In genomic region chrX:77561372-77561771, GRCh38 we compare ENCODE assay signal across 20 cellular contexts.
A peak's percentile ranks its signal among the peaks of the same experiment; 100 is the strongest.
DNase-seq lines count a peak whose midpoint lies in the region; ATAC-seq, FAIRE-seq and TF ChIP-seq lines count a peak whose summit lies in the region.
"Had no signal": no experiment of that assay in that cellular context is flagged by ENCODE, and none has a peak within 500 bp of the region (broad histone marks: within the 10 kb centered on the region; RNA-seq: fewer than 3 reads in every experiment).

No MANE protein-coding gene starts in this region.

- H3K36me3 Mint-ChIP-seq in activated naive CD4-positive, alpha-beta T cell treated with anti-CD3 and anti-CD28 coated beads for 36 hours (ENCODE audit: low read depth), result peaks cover 13% of the 10 kb centered on the region
- peaks cover 0 to 13% of the 10 kb centered on the region in 2 donors for H3K36me3 Mint-ChIP-seq in activated naive CD4-positive, alpha-beta T cell treated with anti-CD3 and anti-CD28 coated beads, Interleukin-2, amount 50 U/mL, for 72 hours

- H3K4me1 Mint-ChIP-seq in activated naive CD4-positive, alpha-beta T cell treated with anti-CD3 and anti-CD28 coated beads for 36 hours (ENCODE audit: low read depth), result peaks cover 8% of the 10 kb centered on the region
- H3K4me1 Mint-ChIP-seq: H9 had no signal

- no peak for DNase-seq in activated naive CD4-positive, alpha-beta T cell treated with anti-CD3 and anti-CD28 coated beads for 36 hours
- no peak for DNase-seq in activated naive CD4-positive, alpha-beta T cell treated with anti-CD3 and anti-CD28 coated beads, Interleukin-2, amount 50 U/mL, for 72 hours (ENCODE audit: low spot score in 2 of 2)
- DNase-seq in PC-3 (no peak), HEK293T (ENCODE audit: extremely low spot score) (no peak), Karpas-422 (no peak)
- no peak for DNase-seq in activated naive CD4-positive, alpha-beta T cell (lab: John Stamatoyannopoulos, UW)
- DNase-seq: 8988T; ACHN; Calu3; CD4-positive, CD25-positive, alpha-beta regulatory T cell; DMS 273 treated with DMSO at 0.1 percent for 48 hours; DMS79 treated with DMSO at 0.1 percent for 48 hours; EL; GDM1; GOT3; H9; KBM-7 had no signal

- no TSS peak for BruUV-seq in PC-3 (replicated peaks; lab: Mats Ljungman, UMichigan)

- H3K27me3 ChIP-seq in PC-3 (ENCODE audit: low read length) (no peaks in the 10 kb centered on the region), Karpas-422 (ENCODE audit: low read length) (no peaks in the 10 kb centered on the region)

- peaks cover 2% of the 10 kb centered on the region for H3K9me3 Mint-ChIP-seq in activated naive CD4-positive, alpha-beta T cell treated with anti-CD3 and anti-CD28 coated beads for 36 hours
- H3K9me3 Mint-ChIP-seq in activated naive CD4-positive, alpha-beta T cell treated with anti-CD3 and anti-CD28 coated beads, Interleukin-2, amount 50 U/mL, for 72 hours, result peaks cover 0 to 4% of the 10 kb centered on the region in 2 donors

- H3K27ac ChIP-seq in PC-3 (ENCODE audit: low read length), result no peak overlapping the region
- H3K27ac ChIP-seq in Karpas-422 (ENCODE audit: low read length), result no peak overlapping the region
- H3K27ac ChIP-seq: BLaER1 treated with 17β-estradiol and CSF1 and Interleukin-3, amounts not matched to agents 10 nM and 100 nM had no signal

- H3K4me3 Mint-ChIP-seq in activated naive CD4-positive, alpha-beta T cell treated with anti-CD3 and anti-CD28 coated beads for 36 hours, result no peak overlapping the region
- H3K4me3 Mint-ChIP-seq: CD4-positive, CD25-positive, alpha-beta regulatory T cell; H9 had no signal

- peak; percentile 90 for FAIRE-seq in colon (lab: Jason Lieb, UNC)
- FAIRE-seq: HTR-8/SVneo had no signal

- no peak for TF ChIP-seq CTCF in PC-3 (conservative IDR thresholded peaks at IDR 0.05; ENCODE audit: low read depth, low read length)

- peak overlapping the region; percentile 68 for H3K27ac Mint-ChIP-seq in activated naive CD4-positive, alpha-beta T cell treated with anti-CD3 and anti-CD28 coated beads for 36 hours
- H3K27ac Mint-ChIP-seq in activated naive CD4-positive, alpha-beta T cell treated with anti-CD3 and anti-CD28 coated beads, Interleukin-2, amount 50 U/mL, for 72 hours, result peak overlapping the region in 1 of 2 donors; percentile 37
- H3K27ac Mint-ChIP-seq: CD4-positive, CD25-positive, alpha-beta regulatory T cell; H9 had no signal

- no peaks in the 10 kb centered on the region for H3K27me3 Mint-ChIP-seq in activated naive CD4-positive, alpha-beta T cell treated with anti-CD3 and anti-CD28 coated beads for 36 hours (ENCODE audit: low read depth)
- H3K27me3 Mint-ChIP-seq: CD4-positive, CD25-positive, alpha-beta regulatory T cell had no signal

- no peak overlapping the region for H2AFZ ChIP-seq in PC-3 (ENCODE audit: low read length)
- H2AFZ ChIP-seq in Karpas-422 (ENCODE audit: low read length), result no peak overlapping the region

- POLR2A ChIA-PET in PC-3 (lab: Charles Lee; ENCODE audit: unreplicated experiment) (no interaction called here), HEK293T (lab: Yijun Ruan, JAX) (no interaction called here)

- H3K9me2 ChIP-seq in PC-3 (replicated peaks; ENCODE audit: low read length) (no peaks in the 10 kb centered on the region), Karpas-422 (replicated peaks; ENCODE audit: insufficient read depth, low read length) (no peaks in the 10 kb centered on the region)

- H4K20me1 ChIP-seq in PC-3 (ENCODE audit: low read length) (no peaks in the 10 kb centered on the region), Karpas-422 (ENCODE audit: insufficient read depth, low read depth, low read length) (no peaks in the 10 kb centered on the region)

- ATAC-seq in activated naive CD4-positive, alpha-beta T cell treated with anti-CD3 and anti-CD28 coated beads, Interleukin-2, amount 50 U/mL, for 72 hours, result no peak
- ATAC-seq in PC-3, result peak; percentile 38; the same call in 1 of the 2 replicates

- no peaks in the 10 kb centered on the region for H3K9me3 ChIP-seq in PC-3 (ENCODE audit: low read length)
- H3K9me3 ChIP-seq in Karpas-422 (ENCODE audit: low read length), result no peaks in the 10 kb centered on the region; the same call in 1 of the 2 replicates

- H3F3A ChIP-seq in PC-3 (ENCODE audit: low read length, unreplicated experiment), result no peaks in the 10 kb centered on the region

- H3K9ac ChIP-seq in PC-3 (ENCODE audit: low read length) (no peak overlapping the region), Karpas-422 (ENCODE audit: low read length) (no peak overlapping the region)
- H3K9ac ChIP-seq: BLaER1 treated with 17β-estradiol and CSF1 and Interleukin-3, amounts not matched to agents 10 nM and 100 nM had no signal

- intact Hi-C loops in activated naive CD4-positive, alpha-beta T cell treated with anti-CD3 and anti-CD28 coated beads for 36 hours (cut with micrococcal nuclease), result no loop called here
- intact Hi-C loops in PC-3 (cut with micrococcal nuclease), result no loop called here

- H3K4me2 ChIP-seq in PC-3 (ENCODE audit: low read length) (no peak overlapping the region), Karpas-422 (ENCODE audit: low read depth, low read length, poor library complexity, severe bottlenecking) (no peak overlapping the region)
- H3K4me2 ChIP-seq: BLaER1 treated with 17β-estradiol and CSF1 and Interleukin-3, amounts not matched to agents 10 nM and 100 nM had no signal

- CTCF ChIA-PET in activated naive CD4-positive, alpha-beta T cell treated with anti-CD3 and anti-CD28 coated beads for 36 hours (lab: Charles Lee), result no interaction called here
- CTCF ChIA-PET in PC-3 (lab: Charles Lee), result no interaction called here
- CTCF ChIA-PET in HEK293T (lab: Yijun Ruan, JAX), result no interaction called here

- H3K4me1 ChIP-seq in PC-3 (ENCODE audit: insufficient read depth, low read length), result no peaks in the 10 kb centered on the region
- no peaks in the 10 kb centered on the region for H3K4me1 ChIP-seq in Karpas-422 (ENCODE audit: low read length)
- H3K4me1 ChIP-seq: BLaER1 treated with 17β-estradiol and CSF1 and Interleukin-3, amounts not matched to agents 10 nM and 100 nM had no signal

- H3K36me3 ChIP-seq in PC-3 (ENCODE audit: low read depth, low read length) (0 out of 2 replicates have a peak, but pooled peaks cover 3% of the 10 kb centered on the region), Karpas-422 (ENCODE audit: insufficient read depth, low read length) (no peaks in the 10 kb centered on the region; the same call in 1 of the 2 replicates)

- H3K79me2 ChIP-seq in PC-3 (ENCODE audit: low read length), result no peaks in the 10 kb centered on the region
- H3K79me2 ChIP-seq in Karpas-422 (ENCODE audit: low read length), result no peaks in the 10 kb centered on the region

- no peak overlapping the region for H3K4me3 ChIP-seq in PC-3 (ENCODE audit: low read length)
- H3K4me3 ChIP-seq in Karpas-422 (ENCODE audit: low read length), result no peak overlapping the region
- H3K4me3 ChIP-seq: BLaER1 treated with 17β-estradiol and CSF1 and Interleukin-3, amounts not matched to agents 10 nM and 100 nM had no signal

TF ChIP-seq in HEK293T, 16 proteins besides CTCF, POLR2A, EP300 and RAD21:
- TF ChIP-seq PKNOX1 (IDR thresholded peaks at IDR 0.05), result no peak
